ENCODE assay signal across 20 cellular contexts in genomic region chr2:32455816-32456215, GRCh38.
"Had no signal": no experiment of that assay in that cellular context is flagged by ENCODE, and none has a peak within 500 bp of the region (broad histone marks: within the 10 kb centered on the region; RNA-seq: fewer than 3 reads in every experiment).

No MANE protein-coding gene starts in this region.

- H3K4me2 ChIP-seq: SK-N-SH had no signal

- H3K27me3 ChIP-seq: MG63 had no signal

- H3K4me3 ChIP-seq: MG63 had no signal

- DNase-seq: Karpas-422, KG1, MG63, NCI-H1092 treated with DMSO at 0.1 percent for 48 hours, NCI-H1436, NCI-H187, NCI-H2029, NCI-H2081 treated with DMSO at 0.1 percent for 48 hours, NCI-H2171, NCI-H226, NCI-H446, NCI-H510A, NCI-H524 treated with DMSO at 0.1 percent for 48 hours, NCI-H69, NCI-H774, SHP77, SK-N-SH, SW 1271 had no signal

- H3K9ac ChIP-seq: SK-N-SH had no signal

- FAIRE-seq: RCC 7860 had no signal

- H3K27ac ChIP-seq: RWPE1 had no signal

- H3K9me3 ChIP-seq: MG63 had no signal
